Comparison of ENCODE assay signal across 21 cellular contexts in the genomic region with DNA sequence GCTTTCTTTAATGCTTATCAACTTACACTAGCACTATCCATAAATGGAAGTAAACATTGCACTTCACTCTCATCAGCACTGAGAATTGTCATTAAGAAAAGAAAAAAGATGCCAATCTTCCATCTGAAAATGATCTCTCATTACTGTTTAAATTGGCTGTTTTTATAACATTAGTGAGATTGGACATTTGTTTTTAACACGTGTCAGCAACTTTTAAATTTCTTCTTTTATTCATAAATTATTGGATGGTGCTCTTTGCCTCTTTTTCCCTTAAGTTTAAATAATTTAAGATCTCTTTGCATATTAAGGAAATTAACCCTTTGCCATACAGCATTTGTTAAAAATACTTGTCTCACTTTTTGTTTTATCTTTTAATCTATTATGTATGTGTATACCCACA.
DNase-seq lines count a peak whose midpoint lies in the region; ATAC-seq, FAIRE-seq and TF ChIP-seq lines count a peak whose summit lies in the region.
"Had no signal": no experiment of that assay in that cellular context is flagged by ENCODE, and none has a peak within 500 bp of the region (broad histone marks: within the 10 kb centered on the region; RNA-seq: fewer than 3 reads in every experiment).

No MANE protein-coding gene starts in this region.

- H3K79me2 ChIP-seq in HepG2 (ENCODE audit: insufficient read depth, low read length) (no peaks in the 10 kb centered on the region), K562 (ENCODE audit: control insufficient read depth, insufficient read depth, low read length) (no peaks in the 10 kb centered on the region)

- H3K9ac ChIP-seq in HepG2 (ENCODE audit: insufficient read depth, low read depth, low read length) (no peak overlapping the region), K562 (ENCODE audit: insufficient read depth in 1 of 2, low read depth in 2 of 2, low read length in 2 of 2) (no peak overlapping the region)
- H3K9ac ChIP-seq: BLaER1 treated with 17β-estradiol and CSF1 and Interleukin-3, amounts not matched to agents 10 nM and 100 nM had no signal

- no peaks in the 10 kb centered on the region for H3K9me1 ChIP-seq in K562 (ENCODE audit: control insufficient read depth, insufficient read depth, low read length)

- no peak overlapping the region for H2AFZ ChIP-seq in HepG2 (ENCODE audit: low read length)
- no peak overlapping the region for H2AFZ ChIP-seq in K562 (ENCODE audit: low read depth, low read length)

- CTCF ChIA-PET in HepG2 (lab: Yijun Ruan, JAX; ENCODE audit: low intra/inter-chr PET ratio, low total read pairs) (no interaction called here), K562 (lab: Yijun Ruan, JAX; ENCODE audit: low intra/inter-chr PET ratio) (no interaction called here)

- no peaks in the 10 kb centered on the region for H3K36me3 ChIP-seq in HepG2 (replicated peaks in 1 of 2; ENCODE audit: control insufficient read depth in 1 of 2, insufficient read depth in 2 of 2, low read length in 2 of 2)
- H3K36me3 ChIP-seq in right lobe of liver = no peaks in the 10 kb centered on the region
- no peaks in the 10 kb centered on the region for H3K36me3 ChIP-seq in K562 (ENCODE audit: control insufficient read depth, insufficient read depth, low read length)
- H3K36me3 ChIP-seq: BLaER1 treated with 17β-estradiol and CSF1 and Interleukin-3, amounts not matched to agents 10 nM and 100 nM had no signal

- DNase-seq in HepG2 (ENCODE audit: low spot score) (no peak), right lobe of liver (no peak), K562 (ENCODE audit: extremely low read depth in 1 of 4, low spot score in 3 of 4) (no peak), dedifferentiated amniotic fluid mesenchymal stem cell (ENCODE audit: extremely low spot score) (no peak)
- DNase-seq: AML-193; Caco-2; Calu3; CD4-positive, alpha-beta T cell; CD8-positive, alpha-beta T cell; DMS 273 treated with DMSO at 0.1 percent for 48 hours; DMS153; DMS79 treated with DMSO at 0.1 percent for 48 hours; GF-D8 had no signal

- H3K27me3 ChIP-seq in HepG2 (ENCODE audit: control insufficient read depth in 1 of 2, insufficient read depth in 2 of 2, low read length in 2 of 2) = no peaks in the 10 kb centered on the region; a peak in 1 of 5 replicates
- H3K27me3 ChIP-seq in right lobe of liver = no peaks in the 10 kb centered on the region
- H3K27me3 ChIP-seq in K562 (ENCODE audit: control insufficient read depth in 2 of 2, insufficient read depth in 2 of 2, low read length in 2 of 2) = no peaks in the 10 kb centered on the region
- H3K27me3 ChIP-seq: BLaER1 treated with 17β-estradiol and CSF1 and Interleukin-3, amounts not matched to agents 10 nM and 100 nM had no signal

- no peak overlapping the region for H3K27ac ChIP-seq in HepG2 (ENCODE audit: extremely low read length, insufficient read depth, low read length)
- H3K27ac ChIP-seq in right lobe of liver = no peak overlapping the region
- no peak overlapping the region for H3K27ac ChIP-seq in K562 (ENCODE audit: extremely low read depth, low read depth, low read length)
- H3K27ac ChIP-seq: 22Rv1; A549; BLaER1 treated with 17β-estradiol and CSF1 and Interleukin-3, amounts not matched to agents 10 nM and 100 nM; C4-2B had no signal

- in situ Hi-C loops in HepG2 (cut with HindIII; ENCODE audit: extremely low pct_ligation_motif_present, low pct_unique_long_range_greater_than_20kb) (no loop called here), K562 (cut with MboI) (no loop called here)

- FAIRE-seq in HepG2 (lab: Jason Lieb, UNC) (no peak), K562 (lab: Jason Lieb, UNC) (no peak)
- FAIRE-seq: A549, G401.6, GM12891, GM19239 had no signal

- TF ChIP-seq RAD21 in HepG2 (CRISPR knock-in tag; IDR thresholded peaks at IDR 0.05) (no peak), K562 (CRISPR knock-in tag; conservative IDR thresholded peaks at IDR 0.05 in 1 of 2, IDR thresholded peaks at IDR 0.05 in 1 of 2) (no peak)

- no peaks in the 10 kb centered on the region for H3K4me1 ChIP-seq in HepG2 (ENCODE audit: insufficient read depth, low read length)
- no peaks in the 10 kb centered on the region for H3K4me1 ChIP-seq in right lobe of liver
- no peaks in the 10 kb centered on the region for H3K4me1 ChIP-seq in K562 (replicated peaks in 1 of 2; ENCODE audit: control insufficient read depth in 2 of 2, insufficient read depth in 2 of 2, low read length in 2 of 2)
- H3K4me1 ChIP-seq: A549; BLaER1 treated with 17β-estradiol and CSF1 and Interleukin-3, amounts not matched to agents 10 nM and 100 nM; Caco-2 had no signal

- no peaks in the 10 kb centered on the region for H4K20me1 ChIP-seq in HepG2 (ENCODE audit: insufficient read depth, low read length)
- H4K20me1 ChIP-seq in K562 (replicated peaks; ENCODE audit: control insufficient read depth, insufficient read depth, low read length) = no peaks in the 10 kb centered on the region
- H4K20me1 ChIP-seq: BLaER1 treated with 17β-estradiol and CSF1 and Interleukin-3, amounts not matched to agents 10 nM and 100 nM had no signal

- TF ChIP-seq CTCF in HepG2 (CRISPR knock-in tag; IDR thresholded peaks at IDR 0.05) (no peak), right lobe of liver (IDR thresholded peaks at IDR 0.05) (no peak), K562 (IDR thresholded peaks at IDR 0.05 in 2 of 3, conservative IDR thresholded peaks at IDR 0.05 in 1 of 3; ENCODE audit: insufficient read depth in 2 of 3, low read depth in 1 of 3, low read length in 3 of 3) (no peak)

- H3K9me3 ChIP-seq in HepG2 (ENCODE audit: low read length) (no peaks in the 10 kb centered on the region), right lobe of liver (no peaks in the 10 kb centered on the region), K562 (replicated peaks; ENCODE audit: control insufficient read depth, insufficient read depth, low read depth, low read length) (no peaks in the 10 kb centered on the region)
- H3K9me3 ChIP-seq: A549; BLaER1 treated with 17β-estradiol and CSF1 and Interleukin-3, amounts not matched to agents 10 nM and 100 nM; Caco-2 had no signal

- BruUV-seq in HepG2 (replicated peaks; lab: Mats Ljungman, UMichigan) (no TSS peak), K562 (replicated peaks; lab: Mats Ljungman, UMichigan) (no TSS peak)

- intact Hi-C loops in HepG2 (cut with micrococcal nuclease; ENCODE audit: unreplicated experiment) = no loop called here
- intact Hi-C loops in right lobe of liver (cut with DNase I) = no loop called here
- intact Hi-C loops in K562 (cut with micrococcal nuclease) = loop anchor here (10.0 kb wide), 1 partner anchor 83 kb away; no protein-coding TSS in a partner anchor

- TF ChIP-seq EP300 in HepG2 (IDR thresholded peaks at IDR 0.05; ENCODE audit: low read depth in 2 of 2, low read length in 2 of 2) = no peak
- TF ChIP-seq EP300 in HepG2 (CRISPR knock-in tag; IDR thresholded peaks at IDR 0.05; ENCODE audit: borderline replicate concordance) = no peak
- TF ChIP-seq EP300 in K562 (IDR thresholded peaks at IDR 0.05; ENCODE audit: low read length) = no peak

- H3K4me3 ChIP-seq in HepG2 (replicated peaks in 1 of 3; ENCODE audit: insufficient read depth in 1 of 3, low read depth in 2 of 3, low read length in 3 of 3) = no peak overlapping the region
- H3K4me3 ChIP-seq in right lobe of liver = no peak overlapping the region
- no peak overlapping the region for H3K4me3 ChIP-seq in K562
- H3K4me3 ChIP-seq: A549; BLaER1 treated with 17β-estradiol and CSF1 and Interleukin-3, amounts not matched to agents 10 nM and 100 nM had no signal

- TF ChIP-seq POLR2A in HepG2 (IDR thresholded peaks at IDR 0.05; ENCODE audit: insufficient read depth in 1 of 2, low read depth in 2 of 2, low read length in 2 of 2) (no peak), right lobe of liver (IDR thresholded peaks at IDR 0.05) (no peak), K562 (conservative IDR thresholded peaks at IDR 0.05) (no peak)

- H3K4me2 ChIP-seq in HepG2 (ENCODE audit: low read depth, low read length) (no peak overlapping the region), K562 (ENCODE audit: insufficient read depth, low read length) (no peak overlapping the region)
- H3K4me2 ChIP-seq: A549; BLaER1 treated with 17β-estradiol and CSF1 and Interleukin-3, amounts not matched to agents 10 nM and 100 nM had no signal

- WGBS in HepG2 (ENCODE audit: low lambda C conversion rate) = 0% methylated on average over 1 of the region's 1 CpG
- 88% methylated on average over 1 of the region's 1 CpG for WGBS in right lobe of liver (ENCODE audit: insufficient coverage, low coverage, low lambda C conversion rate, missing lambda C conversion rate)
- 0% methylated on average over 1 of the region's 1 CpG for WGBS in K562 (ENCODE audit: insufficient coverage, low coverage, missing lambda C conversion rate)

- ATAC-seq in HepG2 (no peak), right lobe of liver (no peak), K562 (no peak), HG03342 (IDR thresholded peaks at IDR 0.05; ENCODE audit: unreplicated experiment) (no peak)
- ATAC-seq: A549; CD8-positive, alpha-beta T cell had no signal

- POLR2A ChIA-PET in HepG2 (lab: Yijun Ruan, JAX) = no interaction called here
- POLR2A ChIA-PET in K562 (lab: Yijun Ruan, JAX) = no interaction called here

TF ChIP-seq in HepG2, 621 proteins besides CTCF, POLR2A, EP300 and RAD21:
- TF ChIP-seq IKZF4 (CRISPR knock-in tag; IDR thresholded peaks at IDR 0.05; ENCODE audit: borderline replicate concordance, low read depth, not compliant biosample characterization) = no peak
- peak; percentile 63; the same call in 1 of the 2 replicates for TF ChIP-seq MAFF (IDR thresholded peaks at IDR 0.05; ENCODE audit: low read depth, low read length)
- no peak for TF ChIP-seq MTA3 (CRISPR knock-in tag; IDR thresholded peaks at IDR 0.05)
- no peak for TF ChIP-seq ZNF496 (CRISPR knock-in tag; IDR thresholded peaks at IDR 0.05; ENCODE audit: insufficient replicate concordance)
- no peak for TF ChIP-seq ZNF660 (CRISPR knock-in tag; IDR thresholded peaks at IDR 0.05; ENCODE audit: borderline replicate concordance, low read depth)
- no peak for TF ChIP-seq EED (CRISPR knock-in tag; IDR thresholded peaks at IDR 0.05)
- TF ChIP-seq MAFK (conservative IDR thresholded peaks at IDR 0.05 in 1 of 2, IDR thresholded peaks at IDR 0.05 in 1 of 2; ENCODE audit: low read length in 2 of 2) = peak; percentile 43 to 80; a peak in 3 of 4 replicates

TF ChIP-seq in K562, 482 proteins besides CTCF, POLR2A, EP300 and RAD21:
- TF ChIP-seq KLF1 (tag; IDR thresholded peaks at IDR 0.05) (no peak), ZNF232 (CRISPR knock-in tag; IDR thresholded peaks at IDR 0.05) (no peak), MAFG (tag; conservative IDR thresholded peaks at IDR 0.05) (peak; percentile 42; the same call in 1 of the 2 replicates), MAFK (IDR thresholded peaks at IDR 0.05; ENCODE audit: low read length) (0 out of 2 replicates have a peak, but pooled peaks have one; percentile 56), MAFF (IDR thresholded peaks at IDR 0.05; ENCODE audit: low read length) (peak; percentile 43; the same call in 1 of the 2 replicates), C11orf30 (IDR thresholded peaks at IDR 0.05; ENCODE audit: low read depth) (peak; percentile 51; the same call in 1 of the 2 replicates)

Comparison
In these comparisons a context has a peak if more than half of its experiments do, and no peak if none do; other contexts are left out.
1. Of the 241 proteins assayed by ChIP-seq in both HepG2 and K562: peak only in HepG2: none; only in K562: MAFG; in both: MAFF and MAFK; in neither: 238.